ENCODE assay signal across 8 cellular contexts in the genomic region with DNA sequence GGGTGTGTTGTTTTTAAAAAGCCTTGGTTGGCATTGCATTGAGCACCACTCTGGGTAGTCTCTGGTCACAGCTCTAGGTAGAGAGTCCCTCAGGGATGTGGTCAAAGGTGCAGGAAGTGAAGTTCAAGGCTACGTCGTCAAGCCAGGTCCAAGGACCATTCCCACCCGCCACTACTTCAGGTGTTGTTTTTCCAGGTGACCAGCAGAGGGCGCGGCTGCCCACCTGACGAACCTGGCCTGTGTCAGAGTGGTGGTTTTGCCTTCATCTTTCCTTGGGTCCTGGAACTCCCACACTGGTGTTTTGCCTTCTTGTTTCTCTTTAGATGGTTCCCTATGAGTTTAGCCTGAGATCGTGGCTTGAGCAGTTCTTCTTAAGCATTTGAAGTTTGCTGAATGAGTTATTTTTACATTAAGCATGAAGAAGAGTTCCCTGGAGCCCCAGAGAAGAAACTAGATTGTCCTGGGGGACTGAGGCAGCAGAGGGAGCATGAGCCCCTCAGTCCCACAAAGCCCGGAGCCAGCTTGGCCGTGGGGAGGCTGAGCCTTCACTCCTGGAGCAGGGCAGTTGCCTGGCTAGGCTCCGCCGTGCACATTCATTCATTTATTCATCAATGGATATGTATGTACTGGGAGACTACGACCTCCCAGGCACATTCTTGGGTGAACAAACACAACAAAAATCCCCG. TPM values are rescaled to one million over a fixed set of nuclear protein-coding genes. Genes with fewer than 3 reads are reported as not detected.
DNase-seq lines count a peak whose midpoint lies in the region; ATAC-seq, FAIRE-seq and TF ChIP-seq lines count a peak whose summit lies in the region.

No MANE protein-coding gene starts in this region.

- TF ChIP-seq CTCF in ovary (IDR thresholded peaks at IDR 0.05), result peak in 2 of 3 donors; percentile 31 to 48

- H3K36me3 ChIP-seq in ovary, result no peaks in the 10 kb centered on the region

- H3K27ac ChIP-seq in ovary, result no peak overlapping the region

- TF ChIP-seq EP300 in ovary (IDR thresholded peaks at IDR 0.05), result no peak

- H3K4me3 ChIP-seq in ovary, result no peak overlapping the region

- no peaks in the 10 kb centered on the region for H3K27me3 ChIP-seq in ovary

- DNase-seq in AG08396 (ENCODE audit: low spot score), result peak; percentile 57
- DNase-seq in GM12892 (ENCODE audit: insufficient read length), result peak; percentile 57
- DNase-seq in M059J (ENCODE audit: low read depth), result peak; percentile 40
- DNase-seq in T-helper 9 cell, result peak; percentile 3
- peak; percentile 21 to 45 for DNase-seq in erythroblast (lab: John Stamatoyannopoulos, UW)
- no peak for DNase-seq in ovary
- DNase-seq in islet precursor cell, result no peak

- FAIRE-seq in GM12892 (lab: Jason Lieb, UNC), result peak; percentile 74

- no peak for TF ChIP-seq POLR2A in GM12892 (IDR thresholded peaks at IDR 0.05; ENCODE audit: low read depth, low read length)
- no peak for TF ChIP-seq POLR2A in erythroblast (IDR thresholded peaks at IDR 0.05; ENCODE audit: low read length)
- no peak for TF ChIP-seq POLR2A in ovary (IDR thresholded peaks at IDR 0.05)

- intact Hi-C loops in ovary (cut with DNase I), result no loop called here

- no peak for ATAC-seq in GM21367 (IDR thresholded peaks at IDR 0.05; ENCODE audit: unreplicated experiment)

- WGBS in ovary, 3 donors, result 38 to 44% (median 41%) methylated on average over 13 of the region's 13 CpGs

- H3K4me1 ChIP-seq in ovary (ENCODE audit: insufficient read depth), result no peaks in the 10 kb centered on the region

- no peaks in the 10 kb centered on the region for H3K9me3 ChIP-seq in ovary

RNA-seq across cellular contexts. Expression of gene PHACTR3, which starts 5.6 kb away (rescaled TPM):
- 0.42 TPM for polyA plus RNA-seq in GM12892 (2012; ENCODE audit: missing spikeins)
- total RNA-seq in M059J (2014; rRNA removed; shearing (Covaris generic)), result not detected in 2 replicates
- total RNA-seq in ovary, result 10 to 100 TPM in 3 of 7 donors, 1 to 10 TPM in 4; 5.7 to 19.0 (median 9.1) TPM
- polyA plus RNA-seq in ovary, result 10 to 100 TPM in 1 of 2 donors, 1 to 10 TPM in 1; 5.8 to 13.0 TPM

Comparison
In these comparisons a context has a peak if more than half of its experiments do, and no peak if none do; other contexts are left out.
1. DNase-seq: peak in AG08396 (single experiment), GM12892 (single experiment), M059J (single experiment), T-helper 9 cell (single experiment) and erythroblast (2 of 2); none in ovary (0 of 5) and islet precursor cell (single experiment).